25 cellular contexts compared by ENCODE assay signal in the genomic region with DNA sequence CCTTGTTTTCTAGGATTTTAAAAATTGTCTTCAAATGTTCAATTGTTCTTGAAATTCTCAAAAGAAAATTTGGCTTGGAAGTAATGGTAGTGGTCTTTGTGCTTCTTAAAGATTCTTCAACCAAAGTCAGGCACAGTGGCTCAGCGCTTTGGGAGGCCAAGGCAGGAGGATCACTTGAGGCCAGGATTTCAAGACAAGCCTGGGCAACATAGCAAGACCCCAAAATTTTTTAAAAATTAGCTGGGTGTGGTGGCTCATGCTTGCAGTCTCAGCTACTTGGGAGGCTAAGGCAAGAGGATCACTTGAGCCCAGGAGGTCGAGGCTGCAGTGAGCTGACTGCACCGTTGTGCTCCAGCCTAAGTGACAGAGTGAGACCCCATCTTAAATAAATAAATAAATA.
"Had no signal": no experiment of that assay in that cellular context is flagged by ENCODE, and none has a peak within 500 bp of the region (broad histone marks: within the 10 kb centered on the region; RNA-seq: fewer than 3 reads in every experiment).

No MANE protein-coding gene starts in this region.

- H3K9me3 ChIP-seq: ovary, psoas muscle, right lobe of liver, sigmoid colon, stomach, thoracic aorta, thyroid gland, upper lobe of right lung, uterus had no signal

- DNase-seq: naive B cell; naive thymus-derived CD8-positive, alpha-beta T cell; nephron progenitor cell; occipital lobe; ovary; posterior cingulate gyrus; psoas muscle; right lobe of liver; sigmoid colon; small intestine; stimulated activated CD4-positive, alpha-beta T cell treated with anti-CD3 and anti-CD28 coated beads, Interleukin-15, amount 100 ng/mL, for 24 hours; stimulated activated CD4-positive, alpha-beta T cell treated with anti-CD3 and anti-CD28 coated beads, Interleukin-2, amount 100 ng/mL, for 24 hours; stimulated activated CD4-positive, alpha-beta T cell treated with anti-CD3 and anti-CD28 coated beads, Interleukin-2, amount 100 ng/mL, for 48 hours; stimulated activated CD4-positive, alpha-beta T cell treated with anti-CD3 and anti-CD28 coated beads, Interleukin-4, amount 100 ng/mL, for 24 hours; stimulated activated naive B cell treated with anti-CD40 and anti-IgM and Interleukin-4, amounts not matched to agents 10 μg/mL and 1 μg/mL and 100 μg/mL, for 72 hours; stimulated activated naive CD4-positive, alpha-beta T cell treated with Interleukin-2 at 50 U/mL for 16 hours; stomach; thyroid gland; upper lobe of right lung; uterus had no signal

- H3K27ac ChIP-seq: ovary, parathyroid adenoma, psoas muscle, right lobe of liver, sigmoid colon, stomach, thoracic aorta, thyroid gland, tibial nerve, upper lobe of right lung, uterus had no signal

- ATAC-seq: naive thymus-derived CD8-positive, alpha-beta T cell; natural killer cell treated with Interleukin-12 subunit alpha and Interleukin-12 subunit beta and Interleukin-15 and Interleukin-18, amount 100 ng/mL, for 72 hours; psoas muscle; right lobe of liver; stimulated activated effector memory CD8-positive, alpha-beta T cell treated with anti-CD3 and anti-CD28 coated beads, Interleukin-12 subunit alpha, Interleukin-12 subunit beta, amount 100 ng/mL, for 72 hours; stimulated activated naive B cell treated with anti-CD40 and anti-IgM and Interleukin-4, amounts not matched to agents 10 μg/mL and 1 μg/mL and 100 μg/mL, for 72 hours; upper lobe of right lung had no signal

- H3K36me3 ChIP-seq: ovary, right lobe of liver, sigmoid colon, stomach, thoracic aorta, thyroid gland, tibial nerve, upper lobe of right lung, uterus had no signal

- H3K4me1 ChIP-seq: parathyroid adenoma, psoas muscle, right lobe of liver, sigmoid colon, stomach, thyroid gland, tibial nerve, upper lobe of right lung, uterus had no signal

- H3K4me3 ChIP-seq: ovary, psoas muscle, right lobe of liver, sigmoid colon, stomach, thoracic aorta, thyroid gland, tibial nerve, upper lobe of right lung, uterus had no signal

- H3K27me3 ChIP-seq: ovary, right lobe of liver, sigmoid colon, thyroid gland, tibial nerve, upper lobe of right lung, uterus had no signal
